ENCODE assay signal across 8 cellular contexts in genomic region chr2:85578243-85579180, GRCh38. TPM values are rescaled to one million over a fixed set of nuclear protein-coding genes. Genes with fewer than 3 reads are reported as not detected.
DNase-seq lines count a peak whose midpoint lies in the region; ATAC-seq and TF ChIP-seq lines count a peak whose summit lies in the region.

No MANE protein-coding gene starts in this region.

- peak overlapping the region; percentile 59 for H3K9ac ChIP-seq in OCI-LY3 (ENCODE audit: low read length)
- H3K9ac ChIP-seq in duodenal mucosa (ENCODE audit: low read depth in 1 of 2, low read length in 2 of 2) = peak overlapping the region; percentile 89 to 92

- no peaks in the 10 kb centered on the region for H4K20me1 ChIP-seq in OCI-LY3 (ENCODE audit: insufficient read depth, low read length)

- H3K9me3 Mint-ChIP-seq in Caco-2 (ENCODE audit: unreplicated experiment) = no peaks in the 10 kb centered on the region

- H3K4me3 ChIP-seq in Caco-2 (ENCODE audit: low read depth, low read length) = peak overlapping the region; percentile 67
- peak overlapping the region; percentile 75 for H3K4me3 ChIP-seq in OCI-LY3 (ENCODE audit: low read length)
- peak overlapping the region; percentile 92 to 94 for H3K4me3 ChIP-seq in duodenal mucosa (ENCODE audit: low read depth in 1 of 2, low read length in 2 of 2)
- peak overlapping the region; percentile 62 for H3K4me3 ChIP-seq in mononuclear cell (ENCODE audit: low read length)
- no peak overlapping the region for H3K4me3 ChIP-seq in uterus

- H3K27me3 ChIP-seq in Caco-2 (replicated peaks; ENCODE audit: control insufficient read depth, insufficient read depth, low read length) = no peaks in the 10 kb centered on the region
- H3K27me3 ChIP-seq in OCI-LY3 (ENCODE audit: low read depth, low read length) = no peaks in the 10 kb centered on the region
- H3K27me3 ChIP-seq in duodenal mucosa (ENCODE audit: control insufficient read depth in 1 of 2, insufficient read depth in 2 of 2, low read length in 2 of 2) = no peaks in the 10 kb centered on the region
- no peaks in the 10 kb centered on the region for H3K27me3 ChIP-seq in mononuclear cell (ENCODE audit: insufficient read depth, low read length)
- H3K27me3 ChIP-seq in uterus = no peaks in the 10 kb centered on the region

- H3K27ac ChIP-seq in OCI-LY3 (ENCODE audit: low read length) (no peak overlapping the region), duodenal mucosa (ENCODE audit: low read depth, low read length) (peak overlapping the region; percentile 45), uterus (peak overlapping the region; percentile 47 to 70)

- H2AFZ ChIP-seq in OCI-LY3 (ENCODE audit: low read depth, low read length) = peak overlapping the region; percentile 71; the same call in 1 of the 2 replicates

- H3K36me3 ChIP-seq in Caco-2 (ENCODE audit: control insufficient read depth, insufficient read depth, low read length) (no peaks in the 10 kb centered on the region; the same call in 1 of the 2 replicates), OCI-LY3 (replicated peaks; ENCODE audit: low read depth, low read length) (no peaks in the 10 kb centered on the region), duodenal mucosa (ENCODE audit: control insufficient read depth in 1 of 2, insufficient read depth in 2 of 2, low read length in 2 of 2) (peaks cover 6 to 16% of the 10 kb centered on the region in 2 donors), uterus (no peaks in the 10 kb centered on the region)

- POLR2A ChIA-PET in Caco-2 (lab: Charles Lee) = interaction anchor here (0.6 to 2.3 kb wide), 9 partner anchors 9 to 160 kb away, joined by 3 to 24 read pairs (median 5); partner anchors contain the start of genes C2orf68, GGCX, MAT2A and RNF181

- ATAC-seq in GM21529 (IDR thresholded peaks at IDR 0.05; ENCODE audit: unreplicated experiment) (peak; percentile 53), HG03439 (IDR thresholded peaks at IDR 0.05; ENCODE audit: unreplicated experiment) (no peak)

- no TSS peak for BruUV-seq in Caco-2 (replicated peaks; lab: Mats Ljungman, UMichigan)

- CTCF ChIA-PET in Caco-2 (lab: Charles Lee) = interaction anchor here (0.6 to 1.8 kb wide), 4 partner anchors 9 to 502 kb away, joined by 3 to 15 read pairs (median 4); partner anchors contain the start of gene GGCX

- H3K9me3 ChIP-seq in Caco-2 = no peaks in the 10 kb centered on the region
- no peaks in the 10 kb centered on the region for H3K9me3 ChIP-seq in OCI-LY3 (ENCODE audit: insufficient read depth, low read length)
- H3K9me3 ChIP-seq in duodenal mucosa (ENCODE audit: control insufficient read depth in 1 of 2, low read length in 2 of 2) = no peaks in the 10 kb centered on the region
- H3K9me3 ChIP-seq in mononuclear cell (ENCODE audit: low read depth, low read length) = no peaks in the 10 kb centered on the region
- no peaks in the 10 kb centered on the region for H3K9me3 ChIP-seq in uterus

- intact Hi-C loops in Caco-2 (cut with micrococcal nuclease; ENCODE audit: unreplicated experiment) = no loop called here
- intact Hi-C loops in uterus (cut with DNase I; ENCODE audit: low total_unique reads) = no loop called here

- no peak for TF ChIP-seq POLR2A in uterus (IDR thresholded peaks at IDR 0.05)

- TF ChIP-seq CTCF in Caco-2 (IDR thresholded peaks at IDR 0.05; ENCODE audit: insufficient read depth in 1 of 2, low read depth in 1 of 2, low read length in 1 of 2, severe bottlenecking in 1 of 2, unreplicated experiment in 1 of 2) = no peak
- no peak for TF ChIP-seq CTCF in OCI-LY3 (IDR thresholded peaks at IDR 0.05; ENCODE audit: low read depth, low read length)
- no peak for TF ChIP-seq CTCF in uterus (IDR thresholded peaks at IDR 0.05)

- peaks cover 14% of the 10 kb centered on the region for H3K4me1 ChIP-seq in Caco-2
- peaks cover 19% of the 10 kb centered on the region for H3K4me1 ChIP-seq in OCI-LY3 (ENCODE audit: low read length)
- H3K4me1 ChIP-seq in duodenal mucosa (ENCODE audit: control insufficient read depth in 1 of 2, insufficient read depth in 2 of 2, low read length in 2 of 2) = peaks cover 24 to 28% of the 10 kb centered on the region in 2 donors
- H3K4me1 ChIP-seq in mononuclear cell (ENCODE audit: insufficient read depth, low read length) = peaks cover 60% of the 10 kb centered on the region
- no peaks in the 10 kb centered on the region for H3K4me1 ChIP-seq in uterus

- H3K36me3 Mint-ChIP-seq in Caco-2 (ENCODE audit: insufficient read depth, unreplicated experiment) = peaks cover 13% of the 10 kb centered on the region

- DNase-seq in Caco-2 (no peak), uterus (no peak), DMS 273 treated with DMSO at 0.1 percent for 48 hours (lab: John Stamatoyannopoulos, UW) (no peak)

- no peaks in the 10 kb centered on the region for H3K79me2 ChIP-seq in OCI-LY3 (ENCODE audit: low read length)

- H3K27ac Mint-ChIP-seq in Caco-2 (ENCODE audit: unreplicated experiment) = peak overlapping the region; percentile 93

- peak overlapping the region; percentile 78 for H3K4me2 ChIP-seq in OCI-LY3 (ENCODE audit: low read length)

- peak overlapping the region; percentile 90 for H3K4me3 Mint-ChIP-seq in Caco-2 (ENCODE audit: unreplicated experiment)

- H3K27me3 Mint-ChIP-seq in Caco-2 (ENCODE audit: insufficient read depth, unreplicated experiment) = no peaks in the 10 kb centered on the region

- peaks cover 13% of the 10 kb centered on the region for H3K4me1 Mint-ChIP-seq in Caco-2 (ENCODE audit: low read depth, unreplicated experiment)

RNA-seq across cellular contexts. Expression of gene VAMP8, which starts 1.1 kb away (rescaled TPM):
- total RNA-seq in Caco-2 (2022) = 82.9 and 85.5 TPM in 2 replicates
- total RNA-seq in mononuclear cell = 27.6 TPM
- 10 to 100 TPM in 1 of 4 donors, 1 to 10 TPM in 2, not detected in 1; 1.3 to 12.3 (median 5.2) TPM for total RNA-seq in uterus

RNA-seq across cellular contexts. Expression of gene VAMP5, which starts 5.7 kb away (rescaled TPM):
- total RNA-seq in Caco-2 (2022) = 11.0 and 15.1 TPM in 2 replicates
- total RNA-seq in mononuclear cell = 8.9 TPM
- 100 to 1,000 TPM in 2 of 4 donors, 10 to 100 TPM in 2; 25.6 to 197 (median 99.5) TPM for total RNA-seq in uterus

RNA-seq across cellular contexts. Expression of gene RNF181, which starts 17.0 kb away (rescaled TPM):
- 113 and 123 TPM in 2 replicates for total RNA-seq in Caco-2 (2022)
- 55.9 TPM for total RNA-seq in mononuclear cell
- total RNA-seq in uterus = 100 to 1,000 TPM in 2 of 4 donors, 10 to 100 TPM in 2; 53.0 to 362 (median 175) TPM

RNA-seq across cellular contexts. Expression of gene GGCX, which starts 17.2 kb away (rescaled TPM):
- total RNA-seq in Caco-2 (2022) (85.1 and 96.8 TPM in 2 replicates), mononuclear cell (11.0 TPM), uterus (10 to 100 TPM; 14.1 to 54.1 (median 37.9) TPM)

RNA-seq across cellular contexts. Expression of gene TMEM150A, which starts 24.0 kb away (rescaled TPM):
- 24.0 and 25.3 TPM in 2 replicates for total RNA-seq in Caco-2 (2022)
- total RNA-seq in mononuclear cell = 3.1 TPM
- 10 to 100 TPM in 1 of 4 donors, 1 to 10 TPM in 2, not detected in 1; 2.6 to 24.1 (median 7.8) TPM for total RNA-seq in uterus

Comparison
In these comparisons a context has a peak if more than half of its experiments do, and no peak if none do; other contexts are left out.
1. H3K4me3 ChIP-seq: peak in Caco-2 (single experiment), OCI-LY3 (single experiment), duodenal mucosa (2 of 2) and mononuclear cell (single experiment); none in uterus (0 of 2).